ENCODE assay signal across 17 cellular contexts in the genomic region with DNA sequence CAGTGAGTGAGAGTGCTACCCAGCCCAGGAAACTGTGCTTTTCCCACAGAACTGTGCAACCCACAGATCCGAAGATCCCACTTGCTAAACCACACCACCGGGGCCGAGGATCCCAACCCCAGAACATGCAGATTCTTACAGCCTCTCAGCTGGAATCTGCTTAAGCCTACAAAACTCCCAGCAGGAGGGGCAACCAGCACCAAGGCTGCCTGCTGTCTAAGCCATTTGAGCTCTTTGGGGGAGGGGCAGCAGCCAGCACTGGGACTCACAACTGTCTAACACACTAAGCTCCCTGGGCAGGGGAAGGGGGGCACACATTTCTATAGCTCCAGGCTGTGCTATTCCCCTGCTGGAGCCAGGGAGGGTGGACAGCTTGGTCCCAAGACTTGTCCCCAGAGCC.
"Had no signal": no experiment of that assay in that cellular context is flagged by ENCODE, and none has a peak within 500 bp of the region (broad histone marks: within the 10 kb centered on the region; RNA-seq: fewer than 3 reads in every experiment).

No MANE protein-coding gene starts in this region.

- H3K27ac ChIP-seq: lower lobe of right lung, parathyroid adenoma, thoracic aorta had no signal

- H3K27me3 Mint-ChIP-seq: activated CD8-positive, alpha-beta memory T cell treated with anti-CD3 and anti-CD28 coated beads, Interleukin-2, amount 10 ng/mL, durations not matched to agents 7 days and 5 days had no signal

- H3K9me3 ChIP-seq: lower lobe of right lung, thoracic aorta had no signal

- H3K4me1 Mint-ChIP-seq: activated CD8-positive, alpha-beta memory T cell treated with anti-CD3 and anti-CD28 coated beads, Interleukin-2, amount 10 ng/mL, durations not matched to agents 7 days and 5 days; immature natural killer cell; mesothelial cell of epicardium had no signal

- H3K9ac ChIP-seq: parathyroid adenoma had no signal

- ATAC-seq: activated CD8-positive, alpha-beta memory T cell treated with anti-CD3 and anti-CD28 coated beads, Interleukin-2, amount 10 ng/mL, durations not matched to agents 7 days and 5 days; esophagus mucosa; left cardiac atrium; lower lobe of right lung had no signal

- DNase-seq: activated CD4-positive, alpha-beta T cell treated with anti-CD3 and anti-CD28 coated beads for 1 hour; activated CD4-positive, alpha-beta T cell treated with anti-CD3 and anti-CD28 coated beads, Interleukin-2, amount 50 U/mL, for 4 hours; activated CD8-positive, alpha-beta memory T cell treated with anti-CD3 and anti-CD28 coated beads, Interleukin-2, amount 10 ng/mL, durations not matched to agents 7 days and 5 days; activated naive CD4-positive, alpha-beta T cell treated with anti-CD3 and anti-CD28 coated beads, Interleukin-2, amount 50 U/mL, for 16 hours; activated T-cell treated with anti-CD3 and anti-CD28 coated beads, Interleukin-2, amount 50 U/mL, for 1 hour; immature natural killer cell; left cardiac atrium; lower lobe of right lung; stimulated activated CD4-positive, alpha-beta T cell treated with anti-CD3 and anti-CD28 coated beads, Interleukin-12 subunit alpha, Interleukin-12 subunit beta, amount 100 ng/mL, for 4 hours; stimulated activated CD4-positive, alpha-beta T cell treated with anti-CD3 and anti-CD28 coated beads, Interleukin-2, amount 100 ng/mL, for 24 hours; T-helper 1 cell; T1000 had no signal

- H3K36me3 ChIP-seq: lower lobe of right lung, thoracic aorta had no signal

- H3K4me3 Mint-ChIP-seq: activated CD8-positive, alpha-beta memory T cell treated with anti-CD3 and anti-CD28 coated beads, Interleukin-2, amount 10 ng/mL, durations not matched to agents 7 days and 5 days; immature natural killer cell; mesothelial cell of epicardium; neural crest cell had no signal

- H3K27ac Mint-ChIP-seq: activated CD8-positive, alpha-beta memory T cell treated with anti-CD3 and anti-CD28 coated beads, Interleukin-2, amount 10 ng/mL, durations not matched to agents 7 days and 5 days; immature natural killer cell; mesothelial cell of epicardium had no signal

- H2AFZ ChIP-seq: parathyroid adenoma had no signal

- H3K79me2 ChIP-seq: parathyroid adenoma had no signal

- H3K4me1 ChIP-seq: lower lobe of right lung, parathyroid adenoma had no signal

- H3K36me3 Mint-ChIP-seq: activated CD8-positive, alpha-beta memory T cell treated with anti-CD3 and anti-CD28 coated beads, Interleukin-2, amount 10 ng/mL, durations not matched to agents 7 days and 5 days; immature natural killer cell had no signal

- H3K4me3 ChIP-seq: lower lobe of right lung, thoracic aorta had no signal
